In the genomic region with DNA sequence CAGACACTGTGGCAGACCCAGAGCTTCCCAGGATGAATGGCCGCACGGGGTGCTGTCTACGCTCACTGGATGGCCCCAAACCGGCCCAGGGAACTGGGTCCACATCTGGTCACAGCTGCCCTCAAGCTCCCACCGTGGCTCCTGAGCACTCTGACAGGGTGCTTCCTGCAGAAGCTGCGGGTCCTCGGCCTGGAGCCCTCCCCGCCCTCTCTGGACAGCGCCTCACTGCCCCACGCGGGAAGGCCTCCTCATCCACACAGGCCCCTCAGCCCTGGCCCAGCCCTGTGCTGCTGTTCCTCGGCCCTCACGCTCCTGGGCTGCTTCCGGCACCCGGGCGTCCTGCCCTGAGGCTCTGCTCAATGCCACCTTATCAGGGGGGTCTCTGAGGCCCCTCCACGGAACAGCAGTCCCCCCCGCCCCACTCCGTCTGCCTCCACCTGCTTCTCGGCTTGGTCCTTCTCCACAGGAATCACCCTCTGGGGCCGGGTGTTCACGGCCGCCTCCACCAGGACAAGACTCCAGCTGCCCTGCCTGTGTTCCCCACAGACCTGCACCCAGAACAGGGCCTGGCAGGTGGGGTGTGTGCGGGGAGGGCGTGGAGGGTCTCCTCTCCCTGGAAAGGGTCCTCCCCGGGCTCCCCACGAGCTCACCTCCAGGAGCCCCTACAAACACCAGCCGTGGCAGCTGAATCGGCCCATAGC, we compare ENCODE assay signal across 17 cellular contexts.
A peak's percentile ranks its signal among the peaks of the same experiment; 100 is the strongest.
DNase-seq lines count a peak whose midpoint lies in the region; ATAC-seq lines count a peak whose summit lies in the region.
"Had no signal": no experiment of that assay in that cellular context is flagged by ENCODE, and none has a peak within 500 bp of the region (broad histone marks: within the 10 kb centered on the region; RNA-seq: fewer than 3 reads in every experiment).

No MANE protein-coding gene starts in this region.

- peaks cover 60% of the 10 kb centered on the region for H3K36me3 Mint-ChIP-seq in activated T-cell treated with anti-CD3 and anti-CD28 coated beads, Interleukin-2, amount 50 U/mL, for 24 hours (ENCODE audit: low read depth)
- peaks cover 21% of the 10 kb centered on the region for H3K36me3 Mint-ChIP-seq in activated CD8-positive, alpha-beta T cell treated with anti-CD3 and anti-CD28 coated beads, Interleukin-2, amount 10 ng/mL, durations not matched to agents 7 days and 5 days (ENCODE audit: low read depth)
- H3K36me3 Mint-ChIP-seq in immature natural killer cell, result peaks cover 0 to 3% (median 0%) of the 10 kb centered on the region in 3 donors

- H3K4me2 ChIP-seq in BLaER1 treated with 17β-estradiol and CSF1 and Interleukin-3, amounts not matched to agents 10 nM and 100 nM, result peak overlapping the region in 10 of 11 experiments; percentile 76 to 98 (median 95); a peak in 19 of 22 replicates

- H3K9ac ChIP-seq in BLaER1 treated with 17β-estradiol and CSF1 and Interleukin-3, amounts not matched to agents 10 nM and 100 nM, result peak overlapping the region in 6 of 11 experiments; percentile 22 to 84 (median 78); a peak in 6 of 22 replicates

- peaks cover 8 to 16% (median 11%) of the 10 kb centered on the region in 11 experiments; a peak in 21 of 22 replicates for H3K9me3 ChIP-seq in BLaER1 treated with 17β-estradiol and CSF1 and Interleukin-3, amounts not matched to agents 10 nM and 100 nM (replicated peaks in 1 of 11)
- H3K9me3 ChIP-seq: BE2C had no signal

- ATAC-seq in activated CD8-positive, alpha-beta T cell treated with anti-CD3 and anti-CD28 coated beads, Interleukin-2, amount 10 ng/mL, durations not matched to agents 7 days and 5 days, result no peak

- H4K20me1 ChIP-seq in BLaER1 treated with 17β-estradiol and CSF1 and Interleukin-3, amounts not matched to agents 10 nM and 100 nM, result peaks cover 0 to 40% (median 0%) of the 10 kb centered on the region in 11 experiments; a peak in 3 of 22 replicates

- H3K27me3 Mint-ChIP-seq in activated T-cell treated with anti-CD3 and anti-CD28 coated beads, Interleukin-2, amount 50 U/mL, for 24 hours, result no peaks in the 10 kb centered on the region
- no peaks in the 10 kb centered on the region for H3K27me3 Mint-ChIP-seq in activated CD8-positive, alpha-beta T cell treated with anti-CD3 and anti-CD28 coated beads, Interleukin-2, amount 10 ng/mL, durations not matched to agents 7 days and 5 days (ENCODE audit: low read depth)
- H3K27me3 Mint-ChIP-seq in immature natural killer cell (ENCODE audit: low read depth in 3 of 3), result peaks cover 2 to 10% (median 7%) of the 10 kb centered on the region in 3 donors
- H3K27me3 Mint-ChIP-seq: CD4-positive, alpha-beta memory T cell had no signal

- peak overlapping the region; percentile 55 for H3K27ac Mint-ChIP-seq in activated T-cell treated with anti-CD3 and anti-CD28 coated beads, Interleukin-2, amount 50 U/mL, for 24 hours
- peak overlapping the region; percentile 61 for H3K27ac Mint-ChIP-seq in activated CD8-positive, alpha-beta T cell treated with anti-CD3 and anti-CD28 coated beads, Interleukin-2, amount 10 ng/mL, durations not matched to agents 7 days and 5 days
- H3K27ac Mint-ChIP-seq in immature natural killer cell, result peak overlapping the region; percentile 34 to 92 (median 82)

- peaks cover 3% of the 10 kb centered on the region for H3K9me3 Mint-ChIP-seq in activated T-cell treated with anti-CD3 and anti-CD28 coated beads, Interleukin-2, amount 50 U/mL, for 24 hours
- peaks cover 4% of the 10 kb centered on the region for H3K9me3 Mint-ChIP-seq in activated CD8-positive, alpha-beta T cell treated with anti-CD3 and anti-CD28 coated beads, Interleukin-2, amount 10 ng/mL, durations not matched to agents 7 days and 5 days (ENCODE audit: insufficient read depth)
- no peaks in the 10 kb centered on the region for H3K9me3 Mint-ChIP-seq in immature natural killer cell

- peak overlapping the region in 10 of 11 experiments; percentile 40 to 99 (median 86); a peak in 17 of 22 replicates for H3K27ac ChIP-seq in BLaER1 treated with 17β-estradiol and CSF1 and Interleukin-3, amounts not matched to agents 10 nM and 100 nM

- no peak overlapping the region for H3K4me3 ChIP-seq in BLaER1 treated with 17β-estradiol and CSF1 and Interleukin-3, amounts not matched to agents 10 nM and 100 nM

- CTCF ChIA-PET in activated CD8-positive, alpha-beta T cell treated with anti-CD3 and anti-CD28 coated beads, Interleukin-2, amount 10 ng/mL, durations not matched to agents 7 days and 5 days (lab: Charles Lee), result no interaction called here

- peaks cover 0 to 10% (median 0%) of the 10 kb centered on the region in 11 experiments; a peak in 5 of 22 replicates for H3K36me3 ChIP-seq in BLaER1 treated with 17β-estradiol and CSF1 and Interleukin-3, amounts not matched to agents 10 nM and 100 nM
- H3K36me3 ChIP-seq: BE2C had no signal

- H3K4me1 ChIP-seq in BLaER1 treated with 17β-estradiol and CSF1 and Interleukin-3, amounts not matched to agents 10 nM and 100 nM, result peaks cover 71 to 100% (median 95%) of the 10 kb centered on the region in 10 experiments
- H3K4me1 ChIP-seq: BE2C had no signal

- peaks cover 49% of the 10 kb centered on the region for H3K4me1 Mint-ChIP-seq in activated T-cell treated with anti-CD3 and anti-CD28 coated beads, Interleukin-2, amount 50 U/mL, for 24 hours (ENCODE audit: low read depth)
- peaks cover 44% of the 10 kb centered on the region for H3K4me1 Mint-ChIP-seq in activated CD8-positive, alpha-beta T cell treated with anti-CD3 and anti-CD28 coated beads, Interleukin-2, amount 10 ng/mL, durations not matched to agents 7 days and 5 days (ENCODE audit: low read depth)
- peaks cover 27 to 28% of the 10 kb centered on the region in 2 donors for H3K4me1 Mint-ChIP-seq in immature natural killer cell

- H3K27me3 ChIP-seq in BLaER1 treated with 17β-estradiol and CSF1 and Interleukin-3, amounts not matched to agents 10 nM and 100 nM, result peaks cover 0 to 81% (median 33%) of the 10 kb centered on the region in 11 experiments; a peak in 16 of 22 replicates
- H3K27me3 ChIP-seq: BE2C had no signal

- no peak overlapping the region for H3K4me3 Mint-ChIP-seq in activated T-cell treated with anti-CD3 and anti-CD28 coated beads, Interleukin-2, amount 50 U/mL, for 24 hours
- H3K4me3 Mint-ChIP-seq in activated CD8-positive, alpha-beta T cell treated with anti-CD3 and anti-CD28 coated beads, Interleukin-2, amount 10 ng/mL, durations not matched to agents 7 days and 5 days, result peak overlapping the region; percentile 3
- H3K4me3 Mint-ChIP-seq in immature natural killer cell, result peak overlapping the region in 2 of 5 donors; percentile 6 to 44

- POLR2A ChIA-PET in activated CD8-positive, alpha-beta T cell treated with anti-CD3 and anti-CD28 coated beads, Interleukin-2, amount 10 ng/mL, durations not matched to agents 7 days and 5 days (lab: Charles Lee), result interaction anchor here (1.2 to 2.2 kb wide), 4 partner anchors 9 to 23 kb away, joined by 3 to 11 read pairs (median 8); no protein-coding TSS in a partner anchor

- no peak for DNase-seq in activated T-cell treated with anti-CD3 and anti-CD28 coated beads, Interleukin-2, amount 50 U/mL, for 24 hours
- DNase-seq in activated T-cell treated with anti-CD3 and anti-CD28 coated beads, Interleukin-2, amount 50 U/mL, for 48 hours, result no peak
- DNase-seq in activated CD8-positive, alpha-beta T cell treated with anti-CD3 and anti-CD28 coated beads, Interleukin-2, amount 10 ng/mL, durations not matched to agents 7 days and 5 days, result no peak
- no peak for DNase-seq in immature natural killer cell
- DNase-seq in NCI-H446 treated with DMSO at 0.1 percent for 48 hours (lab: John Stamatoyannopoulos, UW), result no peak
- no peak for DNase-seq in putamen (ENCODE audit: low spot score)
- DNase-seq: BE2C; CD4-positive, alpha-beta memory T cell; DMS53; NCI-H1092 treated with DMSO at 0.1 percent for 48 hours; NCI-H1694; NCI-H2081 treated with DMSO at 0.1 percent for 48 hours; NCI-H510A; NCI-H748 treated with DMSO at 0.1 percent for 48 hours; OCI-M1; SHP77 treated with DMSO at 0.1 percent for 48 hours had no signal
